Comparison of ENCODE assay signal across 19 cellular contexts in genomic region chr7:2716488-2716887, GRCh38. TPM values are rescaled to one million over a fixed set of nuclear protein-coding genes. Genes with fewer than 3 reads are reported as not detected.
A peak's percentile ranks its signal among the peaks of the same experiment; 100 is the strongest.
DNase-seq lines count a peak whose midpoint lies in the region; ATAC-seq, FAIRE-seq and TF ChIP-seq lines count a peak whose summit lies in the region.
"Had no signal": no experiment of that assay in that cellular context is flagged by ENCODE, and none has a peak within 500 bp of the region (broad histone marks: within the 10 kb centered on the region; RNA-seq: fewer than 3 reads in every experiment).

No MANE protein-coding gene starts in this region.

- H3K36me3 Mint-ChIP-seq in T-helper 1 cell treated with Interleukin-12 subunit alpha and Interleukin-12 subunit beta and Interleukin-4 antibody, amounts not matched to agents 30 μg/mL and 1 μg/mL, for 36 hours (ENCODE audit: low read depth), result peaks cover 13% of the 10 kb centered on the region
- H3K36me3 Mint-ChIP-seq in astrocyte (ENCODE audit: low read depth, unreplicated experiment), result peaks cover 37% of the 10 kb centered on the region
- H3K36me3 Mint-ChIP-seq in neural progenitor cell, result peaks cover 20% of the 10 kb centered on the region
- no peaks in the 10 kb centered on the region for H3K36me3 Mint-ChIP-seq in natural killer cell treated with Interleukin-12 subunit alpha and Interleukin-12 subunit beta and Interleukin-15 and Interleukin-18, amount 100 ng/mL, for 72 hours

- H3K27ac Mint-ChIP-seq in T-helper 1 cell treated with Interleukin-12 subunit alpha and Interleukin-12 subunit beta and Interleukin-4 antibody, amounts not matched to agents 30 μg/mL and 1 μg/mL, for 36 hours, result peak overlapping the region; percentile 75
- H3K27ac Mint-ChIP-seq in astrocyte (ENCODE audit: unreplicated experiment) (peak overlapping the region; percentile 50), neural progenitor cell (peak overlapping the region; percentile 88)
- H3K27ac Mint-ChIP-seq in natural killer cell treated with Interleukin-12 subunit alpha and Interleukin-12 subunit beta and Interleukin-15 and Interleukin-18, amount 100 ng/mL, for 72 hours, result no peak overlapping the region

- no peaks in the 10 kb centered on the region for H3K79me2 ChIP-seq in astrocyte (ENCODE audit: insufficient read depth, low read length)
- H3K79me2 ChIP-seq in neural progenitor cell (ENCODE audit: low read depth), result no peaks in the 10 kb centered on the region

- FAIRE-seq in astrocyte (lab: Jason Lieb, UNC), result no peak

- no peak for ATAC-seq in HG03342 (IDR thresholded peaks at IDR 0.05; ENCODE audit: unreplicated experiment)
- no peak for ATAC-seq in GM19467 (IDR thresholded peaks at IDR 0.05; ENCODE audit: unreplicated experiment)
- no peak for ATAC-seq in natural killer cell treated with Interleukin-12 subunit alpha and Interleukin-12 subunit beta and Interleukin-15 and Interleukin-18, amount 100 ng/mL, for 72 hours
- ATAC-seq: PC-3 had no signal

- peaks cover 14% of the 10 kb centered on the region for H3K4me1 ChIP-seq in astrocyte (ENCODE audit: insufficient read depth, low read length)
- no peaks in the 10 kb centered on the region for H3K4me1 ChIP-seq in neural progenitor cell

- H3K9me3 ChIP-seq in astrocyte (ENCODE audit: insufficient read depth, low read depth, low read length), result no peaks in the 10 kb centered on the region
- no peaks in the 10 kb centered on the region for H3K9me3 ChIP-seq in neural progenitor cell (ENCODE audit: low read depth)
- H3K9me3 ChIP-seq: adrenal gland, gastrocnemius medialis, lower lobe of right lung, tibial artery had no signal

- no peaks in the 10 kb centered on the region for H3K9me3 Mint-ChIP-seq in T-helper 1 cell treated with Interleukin-12 subunit alpha and Interleukin-12 subunit beta and Interleukin-4 antibody, amounts not matched to agents 30 μg/mL and 1 μg/mL, for 36 hours
- H3K9me3 Mint-ChIP-seq in astrocyte (ENCODE audit: unreplicated experiment) (peaks cover 1% of the 10 kb centered on the region), neural progenitor cell (no peaks in the 10 kb centered on the region)
- H3K9me3 Mint-ChIP-seq in natural killer cell treated with Interleukin-12 subunit alpha and Interleukin-12 subunit beta and Interleukin-15 and Interleukin-18, amount 100 ng/mL, for 72 hours, result no peaks in the 10 kb centered on the region

- H3F3A ChIP-seq in neural progenitor cell (ENCODE audit: low read depth), result no peaks in the 10 kb centered on the region

- no peak overlapping the region for H3K27ac ChIP-seq in astrocyte (ENCODE audit: low read depth, low read length)
- H3K27ac ChIP-seq in neural progenitor cell, result no peak overlapping the region
- H3K27ac ChIP-seq: 22Rv1, epithelial cell of prostate, lower lobe of right lung, SK-N-MC had no signal

- peaks cover 53% of the 10 kb centered on the region for H3K4me1 Mint-ChIP-seq in T-helper 1 cell treated with Interleukin-12 subunit alpha and Interleukin-12 subunit beta and Interleukin-4 antibody, amounts not matched to agents 30 μg/mL and 1 μg/mL, for 36 hours (ENCODE audit: low read depth)
- H3K4me1 Mint-ChIP-seq in astrocyte (ENCODE audit: low read depth, unreplicated experiment) (peaks cover 12% of the 10 kb centered on the region), neural progenitor cell (peaks cover 35% of the 10 kb centered on the region)
- H3K4me1 Mint-ChIP-seq in natural killer cell treated with Interleukin-12 subunit alpha and Interleukin-12 subunit beta and Interleukin-15 and Interleukin-18, amount 100 ng/mL, for 72 hours (ENCODE audit: low read depth in 2 of 2), result peaks cover 26 to 46% of the 10 kb centered on the region in 2 donors

- peaks cover 3% of the 10 kb centered on the region for H4K20me1 ChIP-seq in astrocyte (ENCODE audit: insufficient read depth, low read length)
- H4K20me1 ChIP-seq in neural progenitor cell (ENCODE audit: low read depth), result no peaks in the 10 kb centered on the region

- H3K4me3 ChIP-seq in H7 (ENCODE audit: insufficient read depth, low read depth, low read length) (no peak overlapping the region), astrocyte (ENCODE audit: insufficient read depth, low read depth, low read length) (no peak overlapping the region), neural progenitor cell (no peak overlapping the region)
- H3K4me3 ChIP-seq: adrenal gland, gastrocnemius medialis, lower lobe of right lung, SK-N-MC had no signal

- TF ChIP-seq CTCF in astrocyte (IDR thresholded peaks at IDR 0.05; ENCODE audit: insufficient read depth, low read depth, low read length) (no peak), neural progenitor cell (IDR thresholded peaks at IDR 0.05) (no peak)

- H3K36me3 ChIP-seq in H7 (replicated peaks; ENCODE audit: control insufficient read depth, insufficient read depth, low read length) (peaks cover 1% of the 10 kb centered on the region), astrocyte (ENCODE audit: insufficient read depth, low read length) (peaks cover 4% of the 10 kb centered on the region), neural progenitor cell (no peaks in the 10 kb centered on the region)
- H3K36me3 ChIP-seq: gastrocnemius medialis had no signal

- H3K4me2 ChIP-seq in astrocyte (ENCODE audit: low read length), result peak overlapping the region; percentile 28
- H3K4me2 ChIP-seq in neural progenitor cell, result no peak overlapping the region

- no peak for DNase-seq in T-helper 1 cell
- DNase-seq in H7, result peak; percentile 33
- DNase-seq in astrocyte (ENCODE audit: low read depth), result no peak
- no peak for DNase-seq in neural progenitor cell (ENCODE audit: low spot score)
- DNase-seq in natural killer cell treated with Interleukin-12 subunit alpha and Interleukin-12 subunit beta and Interleukin-15 and Interleukin-18, amount 100 ng/mL, for 72 hours (ENCODE audit: low spot score), result no peak
- DNase-seq: adrenal gland, NCI-H187 treated with DMSO at 0.1 percent for 48 hours, NCI-H524, PC-3 had no signal

- H3K9ac ChIP-seq in astrocyte (ENCODE audit: low read length), result no peak overlapping the region
- no peak overlapping the region for H3K9ac ChIP-seq in neural progenitor cell

- H2AFZ ChIP-seq in astrocyte (ENCODE audit: low read depth, low read length) (no peak overlapping the region), neural progenitor cell (replicated peaks) (no peak overlapping the region)

- H3K4me3 Mint-ChIP-seq in T-helper 1 cell treated with Interleukin-12 subunit alpha and Interleukin-12 subunit beta and Interleukin-4 antibody, amounts not matched to agents 30 μg/mL and 1 μg/mL, for 36 hours, result peak overlapping the region; percentile 28
- no peak overlapping the region for H3K4me3 Mint-ChIP-seq in astrocyte (ENCODE audit: unreplicated experiment)
- H3K4me3 Mint-ChIP-seq in neural progenitor cell, result peak overlapping the region; percentile 64
- no peak overlapping the region for H3K4me3 Mint-ChIP-seq in natural killer cell treated with Interleukin-12 subunit alpha and Interleukin-12 subunit beta and Interleukin-15 and Interleukin-18, amount 100 ng/mL, for 72 hours

- H3K27me3 ChIP-seq in H7 (ENCODE audit: control insufficient read depth, insufficient read depth, low read length) (no peaks in the 10 kb centered on the region), astrocyte (ENCODE audit: insufficient read depth, low read length) (no peaks in the 10 kb centered on the region), neural progenitor cell (no peaks in the 10 kb centered on the region)
- H3K27me3 ChIP-seq: adrenal gland, gastrocnemius medialis, tibial artery had no signal

- H3K27me3 Mint-ChIP-seq in T-helper 1 cell treated with Interleukin-12 subunit alpha and Interleukin-12 subunit beta and Interleukin-4 antibody, amounts not matched to agents 30 μg/mL and 1 μg/mL, for 36 hours (ENCODE audit: low read depth), result no peaks in the 10 kb centered on the region
- H3K27me3 Mint-ChIP-seq in astrocyte (ENCODE audit: low read depth, unreplicated experiment), result no peaks in the 10 kb centered on the region
- peaks cover 3% of the 10 kb centered on the region for H3K27me3 Mint-ChIP-seq in neural progenitor cell (ENCODE audit: insufficient read depth, low read depth)
- peaks cover 24 to 48% of the 10 kb centered on the region in 2 donors for H3K27me3 Mint-ChIP-seq in natural killer cell treated with Interleukin-12 subunit alpha and Interleukin-12 subunit beta and Interleukin-15 and Interleukin-18, amount 100 ng/mL, for 72 hours

RNA-seq across cellular contexts. Expression of gene AMZ1, which starts 28.5 kb away (rescaled TPM):
- total RNA-seq in H7 (2014; rRNA removed; shearing (Covaris generic)), result 0.07 TPM in 1 of 2 replicates, not detected in the other
- 3.4 and 5.7 TPM in 2 replicates for total RNA-seq in astrocyte
- total RNA-seq in neural progenitor cell (ENCODE audit: low replicate concordance), result 0.09 TPM in 1 of 2 replicates, not detected in the other
- not detected for total RNA-seq in natural killer cell treated with Interleukin-12 subunit alpha and Interleukin-12 subunit beta and Interleukin-15 and Interleukin-18, amount 100 ng/mL, for 72 hours
- total RNA-seq: gastrocnemius medialis, H4, PC-3 had no signal

Comparison
In these comparisons a context has a peak if more than half of its experiments do, and no peak if none do; other contexts are left out.
1. H3K27ac Mint-ChIP-seq: peak in T-helper 1 cell treated with Interleukin-12 subunit alpha and Interleukin-12 subunit beta and Interleukin-4 antibody, amounts not matched to agents 30 μg/mL and 1 μg/mL, for 36 hours (single experiment), astrocyte (single experiment) and neural progenitor cell (single experiment); none in natural killer cell treated with Interleukin-12 subunit alpha and Interleukin-12 subunit beta and Interleukin-15 and Interleukin-18, amount 100 ng/mL, for 72 hours (0 of 2).
2. H3K4me3 Mint-ChIP-seq: peak in T-helper 1 cell treated with Interleukin-12 subunit alpha and Interleukin-12 subunit beta and Interleukin-4 antibody, amounts not matched to agents 30 μg/mL and 1 μg/mL, for 36 hours (single experiment) and neural progenitor cell (single experiment); none in astrocyte (single experiment) and natural killer cell treated with Interleukin-12 subunit alpha and Interleukin-12 subunit beta and Interleukin-15 and Interleukin-18, amount 100 ng/mL, for 72 hours (single experiment).